Comparison of ENCODE assay signal across 12 cellular contexts in genomic region chr4:168584321-168584771, GRCh38.
DNase-seq lines count a peak whose midpoint lies in the region; ATAC-seq, FAIRE-seq and TF ChIP-seq lines count a peak whose summit lies in the region.
"Had no signal": no experiment of that assay in that cellular context is flagged by ENCODE, and none has a peak within 500 bp of the region (broad histone marks: within the 10 kb centered on the region; RNA-seq: fewer than 3 reads in every experiment).

No MANE protein-coding gene starts in this region.

- H4K20me1 ChIP-seq in GM12878 (ENCODE audit: control insufficient read depth, insufficient read depth): no peaks in the 10 kb centered on the region

- H3K9me3 Mint-ChIP-seq in activated naive CD4-positive, alpha-beta T cell treated with anti-CD3 and anti-CD28 coated beads, Interleukin-2, amount 10 ng/mL, durations not matched to agents 7 days and 5 days: no peaks in the 10 kb centered on the region

- H3K79me2 ChIP-seq in GM12878 (ENCODE audit: control insufficient read depth, insufficient read depth, low read length): no peaks in the 10 kb centered on the region

- peaks cover 8% of the 10 kb centered on the region for H3K27me3 Mint-ChIP-seq in activated naive CD4-positive, alpha-beta T cell treated with anti-CD3 and anti-CD28 coated beads, Interleukin-2, amount 10 ng/mL, durations not matched to agents 7 days and 5 days

- RAD21 ChIA-PET in GM12878 (lab: Charles Lee; ENCODE audit: unreplicated experiment): interaction anchor here (0.7 kb wide), 1 partner anchor 8 kb away, joined by 3 read pairs; no protein-coding TSS in a partner anchor

- H3K27ac Mint-ChIP-seq in activated naive CD4-positive, alpha-beta T cell treated with anti-CD3 and anti-CD28 coated beads, Interleukin-2, amount 10 ng/mL, durations not matched to agents 7 days and 5 days: no peak overlapping the region

- 19% methylated on average over 2 of the region's 2 CpGs for WGBS in GM12878 (ENCODE audit: insufficient coverage, insufficient replicate concordance, low lambda C conversion rate, missing lambda C conversion rate)

- no peak overlapping the region for H2AFZ ChIP-seq in GM12878 (ENCODE audit: control insufficient read depth, low read depth, low read length)

- SMC1A ChIA-PET in GM12878 (lab: Charles Lee; ENCODE audit: uncharacterized antibody, unreplicated experiment): interaction anchor here (0.6 kb wide), 1 partner anchor 299 kb away, joined by 3 read pairs; no protein-coding TSS in a partner anchor

- CTCF ChIA-PET in GM12878 (lab: Yijun Ruan, JAX): interaction anchor here (0.7 to 1.4 kb wide), 3 partner anchors 13 to 342 kb away, joined by 3 to 6 read pairs (median 5); no protein-coding TSS in a partner anchor
- CTCF ChIA-PET in activated naive CD4-positive, alpha-beta T cell treated with anti-CD3 and anti-CD28 coated beads, Interleukin-2, amount 10 ng/mL, durations not matched to agents 7 days and 5 days (lab: Charles Lee): no interaction called here

- H3K4me3 ChIP-seq in GM12878: no peak overlapping the region

- H3K4me1 Mint-ChIP-seq in activated naive CD4-positive, alpha-beta T cell treated with anti-CD3 and anti-CD28 coated beads, Interleukin-2, amount 10 ng/mL, durations not matched to agents 7 days and 5 days: no peaks in the 10 kb centered on the region

- no peak overlapping the region for H3K9ac ChIP-seq in GM12878 (ENCODE audit: control insufficient read depth, insufficient read depth, low read length)

- no peaks in the 10 kb centered on the region for H3K4me1 ChIP-seq in GM12878 (ENCODE audit: control insufficient read depth, insufficient read depth, low read length)

- no peak for FAIRE-seq in GM12878 (lab: Jason Lieb, UNC)

- no peak for TF ChIP-seq RAD21 in GM12878 (IDR thresholded peaks at IDR 0.05; ENCODE audit: insufficient read depth, low read depth, low read length)

- no peak overlapping the region for H3K4me2 ChIP-seq in GM12878 (ENCODE audit: control insufficient read depth, insufficient read depth)

- H3K36me3 ChIP-seq in GM12878 (ENCODE audit: control insufficient read depth in 2 of 2, insufficient read depth in 2 of 2, low read length in 1 of 2): no peaks in the 10 kb centered on the region

- H3K27me3 ChIP-seq in GM12878 (replicated peaks in 1 of 2; ENCODE audit: control insufficient read depth in 2 of 2, insufficient read depth in 2 of 2, low read length in 1 of 2): no peaks in the 10 kb centered on the region

- no peak for TF ChIP-seq POLR2A in GM12878 (IDR thresholded peaks at IDR 0.05; ENCODE audit: low read depth, low read length)

- TF ChIP-seq CTCF in GM12878 (IDR thresholded peaks at IDR 0.05 in 2 of 3, conservative IDR thresholded peaks at IDR 0.05 in 1 of 3; ENCODE audit: control insufficient read depth in 2 of 3, extremely low read depth in 1 of 3, insufficient read depth in 1 of 3, low read depth in 3 of 3, low read length in 3 of 3): no peak

- no peak overlapping the region for H3K27ac ChIP-seq in GM12878 (ENCODE audit: control insufficient read depth, insufficient read depth)
- H3K27ac ChIP-seq: 22Rv1 had no signal

- no peaks in the 10 kb centered on the region for H3K36me3 Mint-ChIP-seq in activated naive CD4-positive, alpha-beta T cell treated with anti-CD3 and anti-CD28 coated beads, Interleukin-2, amount 10 ng/mL, durations not matched to agents 7 days and 5 days

- intact Hi-C loops in GM12878 (cut with micrococcal nuclease; ENCODE audit: unreplicated experiment): loop anchor here (2.0 to 10.0 kb wide), 3 partner anchors 338 to 420 kb away; no protein-coding TSS in a partner anchor

- H3K9me3 ChIP-seq in GM12878 (replicated peaks; ENCODE audit: control insufficient read depth, insufficient read depth, low read length): no peaks in the 10 kb centered on the region

- TF ChIP-seq EP300 in GM12878 (IDR thresholded peaks at IDR 0.05; ENCODE audit: borderline replicate concordance in 1 of 2, control insufficient read depth in 1 of 2, low read depth in 2 of 2, low read length in 2 of 2): no peak

- H3K4me3 Mint-ChIP-seq in activated naive CD4-positive, alpha-beta T cell treated with anti-CD3 and anti-CD28 coated beads, Interleukin-2, amount 10 ng/mL, durations not matched to agents 7 days and 5 days: no peak overlapping the region

- POLR2A ChIA-PET in GM12878 (lab: Charles Lee): no interaction called here

- in situ Hi-C loops in GM12878 (cut with MboI): no loop called here

- BruUV-seq in GM12878 (replicated peaks; lab: Mats Ljungman, UMichigan): no TSS peak

- ATAC-seq in HG03442 (IDR thresholded peaks at IDR 0.05; ENCODE audit: unreplicated experiment) (peak; percentile 67), GM12878 (peak; percentile 73), GM21576 (IDR thresholded peaks at IDR 0.05; ENCODE audit: unreplicated experiment) (no peak)

- peak; percentile 6 for DNase-seq in DMS 273 (lab: John Stamatoyannopoulos, UW; ENCODE audit: unreplicated experiment)
- DNase-seq in DMS 273 treated with DMSO at 0.1 percent for 48 hours (lab: John Stamatoyannopoulos, UW): no peak
- no peak for DNase-seq in GM12878 (ENCODE audit: low read depth, low spot score)
- DNase-seq in stromal cell of bone marrow (ENCODE audit: low read depth): peak; percentile 54
- DNase-seq in HPDE6-E6E7 (ENCODE audit: extremely low spot score): no peak
- no peak for DNase-seq in activated naive CD4-positive, alpha-beta T cell treated with anti-CD3 and anti-CD28 coated beads, Interleukin-2, amount 10 ng/mL, durations not matched to agents 7 days and 5 days
- DNase-seq: activated CD4-positive, alpha-beta T cell treated with anti-CD3 and anti-CD28 coated beads, Interleukin-2, amount 50 U/mL, for 4 hours; amygdala; midbrain had no signal

TF ChIP-seq in GM12878, 131 proteins besides CTCF, POLR2A, EP300 and RAD21 (continues in another document):
- TF ChIP-seq MTA2 (IDR thresholded peaks at IDR 0.05; ENCODE audit: low read depth): no peak
- no peak for TF ChIP-seq PKNOX1 (IDR thresholded peaks at IDR 0.05)
- TF ChIP-seq E4F1 (IDR thresholded peaks at IDR 0.05; ENCODE audit: borderline replicate concordance, partially characterized antibody): no peak
- no peak for TF ChIP-seq ZBTB33 (IDR thresholded peaks at IDR 0.05)
- peak; percentile 45 for TF ChIP-seq IKZF1 (conservative IDR thresholded peaks at IDR 0.05)
- no peak for TF ChIP-seq FOS (IDR thresholded peaks at IDR 0.05; ENCODE audit: borderline replicate concordance, extremely low read depth, insufficient read length)
- TF ChIP-seq ZZZ3 (IDR thresholded peaks at IDR 0.05; ENCODE audit: control insufficient read depth, insufficient read length, low read depth): no peak
- TF ChIP-seq EZH2 (IDR thresholded peaks at IDR 0.05; ENCODE audit: borderline replicate concordance, control insufficient read depth, low read depth, low read length): no peak
- TF ChIP-seq TARDBP (IDR thresholded peaks at IDR 0.05; ENCODE audit: borderline replicate concordance): no peak
- no peak for TF ChIP-seq ZNF622 (IDR thresholded peaks at IDR 0.05)

Comparison
In these comparisons a context has a peak if more than half of its experiments do, and no peak if none do; other contexts are left out.
1. DNase-seq: peak in DMS 273 (single experiment) and stromal cell of bone marrow (single experiment); none in DMS 273 treated with DMSO at 0.1 percent for 48 hours (single experiment), GM12878 (single experiment), HPDE6-E6E7 (single experiment) and activated naive CD4-positive, alpha-beta T cell treated with anti-CD3 and anti-CD28 coated beads, Interleukin-2, amount 10 ng/mL, durations not matched to agents 7 days and 5 days (single experiment).